ENCODE assay signal across 8 cellular contexts in the genomic region with DNA sequence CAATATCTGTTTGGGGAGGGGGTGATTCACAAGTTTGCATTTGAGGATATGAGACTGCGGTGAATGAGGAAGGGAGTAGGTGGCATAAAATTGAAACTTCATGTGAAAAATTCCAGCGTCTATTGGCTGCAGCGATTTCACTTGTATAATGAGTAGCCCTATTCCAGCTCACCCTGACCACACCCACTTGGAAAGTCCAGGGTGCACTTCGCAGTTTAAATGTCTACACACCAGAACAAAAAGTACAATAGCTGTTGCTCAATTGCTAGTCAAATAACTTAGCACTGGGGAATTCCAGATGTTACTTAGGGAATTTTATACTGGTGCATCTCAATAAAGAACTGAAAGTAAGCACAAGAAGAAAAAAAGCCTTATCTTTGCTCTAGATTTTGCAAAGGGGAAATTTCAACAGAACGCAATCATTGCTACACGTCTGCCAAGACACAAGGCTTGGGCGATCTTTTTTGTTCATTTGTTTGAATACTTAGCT. TPM values are rescaled to one million over a fixed set of nuclear protein-coding genes. Genes with fewer than 3 reads are reported as not detected.
DNase-seq lines count a peak whose midpoint lies in the region; ATAC-seq and TF ChIP-seq lines count a peak whose summit lies in the region.

No MANE protein-coding gene starts in this region.

- H3K9ac ChIP-seq in mucosa of rectum (ENCODE audit: low read depth in 1 of 2, low read length in 2 of 2), result peak overlapping the region in 1 of 2 donors; percentile 9

- intact Hi-C loops in MCF 10A (cut with micrococcal nuclease), result loop anchor here (1.0 to 5.0 kb wide), 2 partner anchors 72 to 234 kb away; partner anchors contain the start of gene PERP

- TF ChIP-seq CTCF in GM10248 (IDR thresholded peaks at IDR 0.05; ENCODE audit: control extremely low read depth, extremely low read depth, low read depth, missing control alignments), result no peak
- TF ChIP-seq CTCF in MCF 10A (IDR thresholded peaks at IDR 0.05; ENCODE audit: unreplicated experiment), result no peak

- CTCF ChIA-PET in GM10248 (lab: Yijun Ruan, JAX), result interaction anchor here (0.9 to 9.4 kb wide), 9 partner anchors 38 to 169 kb away, joined by 3 to 138 read pairs (median 4); no protein-coding TSS in a partner anchor
- CTCF ChIA-PET in MCF 10A (lab: Yijun Ruan, JAX), result interaction anchor here (0.9 to 7.3 kb wide), 6 partner anchors 27 to 235 kb away, joined by 3 to 112 read pairs (median 4); no protein-coding TSS in a partner anchor

- H3K4me1 Mint-ChIP-seq in MCF 10A (ENCODE audit: insufficient read depth, unreplicated experiment), result peaks cover 15% of the 10 kb centered on the region

- peaks cover 25 to 38% of the 10 kb centered on the region in 2 donors for H3K4me1 ChIP-seq in mucosa of rectum (ENCODE audit: control insufficient read depth in 2 of 2, insufficient read depth in 2 of 2, low read length in 2 of 2)

- peaks cover 92% of the 10 kb centered on the region for H3K36me3 Mint-ChIP-seq in MCF 10A (ENCODE audit: insufficient read depth, unreplicated experiment)

- DNase-seq in GM10248 (ENCODE audit: extremely low spot score) (peak; percentile 54), SIG-M5 (lab: John Stamatoyannopoulos, UW) (peak; percentile 63), MCF 10A (ENCODE audit: unreplicated experiment) (peak; percentile 97), stromal cell of bone marrow (ENCODE audit: low read depth) (peak; percentile 74), NCI-H1694 (lab: John Stamatoyannopoulos, UW) (no peak)

- H3K9me3 ChIP-seq in mucosa of rectum (ENCODE audit: control insufficient read depth in 2 of 2, low read length in 2 of 2), result no peaks in the 10 kb centered on the region

- H3K9me3 Mint-ChIP-seq in MCF 10A (ENCODE audit: unreplicated experiment), result no peaks in the 10 kb centered on the region

- no peaks in the 10 kb centered on the region for H3K27me3 ChIP-seq in mucosa of rectum (ENCODE audit: control insufficient read depth in 2 of 2, insufficient read depth in 2 of 2, low read length in 2 of 2)

- peak overlapping the region; percentile 34 to 36 for H3K4me3 ChIP-seq in mucosa of rectum (ENCODE audit: low read length in 2 of 2)

- POLR2A ChIA-PET in GM10248 (lab: Yijun Ruan, JAX), result interaction anchor here (1.2 kb wide), 1 partner anchor 18 kb away, joined by 3 read pairs; no protein-coding TSS in a partner anchor
- POLR2A ChIA-PET in MCF 10A (lab: Yijun Ruan, JAX), result interaction anchor here (0.7 to 10.3 kb wide), 20 partner anchors 9 to 235 kb away, joined by 3 to 127 read pairs (median 6); no protein-coding TSS in a partner anchor

- H3K4me3 Mint-ChIP-seq in MCF 10A (ENCODE audit: unreplicated experiment), result peak overlapping the region; percentile 72

- H3K27me3 Mint-ChIP-seq in MCF 10A (ENCODE audit: insufficient read depth, unreplicated experiment), result no peaks in the 10 kb centered on the region

- H3K27ac ChIP-seq in mucosa of rectum (ENCODE audit: low read depth in 2 of 2, low read length in 2 of 2), result peak overlapping the region; percentile 70 to 72

- H3K36me3 ChIP-seq in mucosa of rectum (ENCODE audit: control insufficient read depth in 2 of 2, insufficient read depth in 2 of 2, low read length in 2 of 2), result peaks cover 42 to 46% of the 10 kb centered on the region in 2 donors

- no TSS peak for BruUV-seq in MCF 10A (replicated peaks; lab: Mats Ljungman, UMichigan)

- peak overlapping the region; percentile 78 for H3K27ac Mint-ChIP-seq in MCF 10A (ENCODE audit: low read depth, unreplicated experiment)

- peak; percentile 46 for ATAC-seq in HG02623 (IDR thresholded peaks at IDR 0.05; ENCODE audit: unreplicated experiment)
- ATAC-seq in HG03139 (IDR thresholded peaks at IDR 0.05; ENCODE audit: unreplicated experiment), result no peak

RNA-seq across cellular contexts. Expression of gene TNFAIP3, which starts 6.3 kb away (rescaled TPM):
- 38.2 and 52.8 TPM in 2 replicates for total RNA-seq in MCF 10A (2022)
